ENCODE assay signal across 9 cellular contexts in genomic region chr2:223674998-223675609, GRCh38.
A peak's percentile ranks its signal among the peaks of the same experiment; 100 is the strongest.
DNase-seq lines count a peak whose midpoint lies in the region; ATAC-seq and TF ChIP-seq lines count a peak whose summit lies in the region.
"Had no signal": no experiment of that assay in that cellular context is flagged by ENCODE, and none has a peak within 500 bp of the region (broad histone marks: within the 10 kb centered on the region; RNA-seq: fewer than 3 reads in every experiment).

No MANE protein-coding gene starts in this region.

- H2AFZ ChIP-seq in hepatocyte: no peak overlapping the region

- TF ChIP-seq CTCF in A673 (conservative IDR thresholded peaks at IDR 0.05; ENCODE audit: low read depth, low read length): peak; percentile 67
- peak; percentile 53 for TF ChIP-seq CTCF in hepatocyte (IDR thresholded peaks at IDR 0.05; ENCODE audit: poor library complexity)

- peaks cover 5% of the 10 kb centered on the region for H3K4me1 ChIP-seq in A673 (ENCODE audit: insufficient read depth, low read length, poor library complexity, severe bottlenecking)
- no peaks in the 10 kb centered on the region for H3K4me1 ChIP-seq in hepatocyte (ENCODE audit: insufficient read depth)

- no peaks in the 10 kb centered on the region for H4K20me1 ChIP-seq in hepatocyte (ENCODE audit: insufficient read depth, poor library complexity, severe bottlenecking)

- H3K36me3 ChIP-seq in A673 (ENCODE audit: insufficient read depth, low read length, poor library complexity, severe bottlenecking): peaks cover 8% of the 10 kb centered on the region
- H3K36me3 ChIP-seq in hepatocyte (replicated peaks; ENCODE audit: insufficient read depth, low read depth): no peaks in the 10 kb centered on the region

- 77% methylated on average over 5 of the region's 5 CpGs for WGBS in hepatocyte (ENCODE audit: low lambda C conversion rate, missing lambda C conversion rate)

- no peak overlapping the region for H3K4me2 ChIP-seq in hepatocyte

- peak; percentile 58 for DNase-seq in A673 (ENCODE audit: low spot score)
- DNase-seq in hepatocyte (ENCODE audit: low spot score): peak; percentile 31
- DNase-seq in NCI-H2081 treated with DMSO at 0.1 percent for 48 hours (lab: John Stamatoyannopoulos, UW): no peak
- DNase-seq in stimulated activated CD4-positive, alpha-beta T cell treated with anti-CD3 and anti-CD28 coated beads, Interleukin-4, amount 100 ng/mL, for 4 hours: no peak
- DNase-seq: activated T-cell treated with anti-CD3 and anti-CD28 coated beads, Interleukin-2, amount 50 U/mL, for 24 hours had no signal

- BruUV-seq in A673 (replicated peaks; lab: Mats Ljungman, UMichigan): no TSS peak

- H3K27me3 ChIP-seq in A673 (replicated peaks; ENCODE audit: insufficient read depth, low read depth, low read length, poor library complexity) (no peaks in the 10 kb centered on the region), hepatocyte (no peaks in the 10 kb centered on the region)

- H3K9me2 ChIP-seq in hepatocyte (replicated peaks; ENCODE audit: insufficient read depth): no peaks in the 10 kb centered on the region

- CTCF ChIA-PET in A673 (lab: Charles Lee): interaction anchor here (1.3 kb wide), 1 partner anchor 185 kb away, joined by 6 read pairs; no protein-coding TSS in a partner anchor

- peak; percentile 47 for ATAC-seq in GM19351 (IDR thresholded peaks at IDR 0.05; ENCODE audit: unreplicated experiment)
- ATAC-seq in SK-N-SH treated with all-trans-retinoic acid at 6 μM for 48 hours: peak; percentile 71
- no peak for ATAC-seq in HG02610 (IDR thresholded peaks at IDR 0.05; ENCODE audit: unreplicated experiment)
- ATAC-seq in GM18868 (IDR thresholded peaks at IDR 0.05; ENCODE audit: unreplicated experiment): no peak

- intact Hi-C loops in A673 (cut with micrococcal nuclease; ENCODE audit: unreplicated experiment): no loop called here

- H3K27ac ChIP-seq in A673 (ENCODE audit: low read depth, low read length, poor library complexity, severe bottlenecking): peak overlapping the region; percentile 38
- H3K27ac ChIP-seq in hepatocyte: no peak overlapping the region

- no peaks in the 10 kb centered on the region for H3K9me3 ChIP-seq in A673 (ENCODE audit: low read depth, low read length, poor library complexity, severe bottlenecking)
- no peaks in the 10 kb centered on the region for H3K9me3 ChIP-seq in hepatocyte (ENCODE audit: low read depth)

- POLR2A ChIA-PET in A673 (lab: Charles Lee; ENCODE audit: low non-redundant PET): no interaction called here

- H3K79me2 ChIP-seq in hepatocyte: no peaks in the 10 kb centered on the region

- no peak overlapping the region for H3K4me3 ChIP-seq in A673 (ENCODE audit: low read depth, low read length, poor library complexity, severe bottlenecking)
- H3K4me3 ChIP-seq in hepatocyte: no peak overlapping the region

TF ChIP-seq in SK-N-SH treated with all-trans-retinoic acid at 6 μM for 48 hours, 23 proteins besides CTCF, POLR2A, EP300 and RAD21:
- TF ChIP-seq CSRNP3 (CRISPR knock-in tag; IDR thresholded peaks at IDR 0.05) (no peak), ZNF8 (CRISPR knock-in tag; IDR thresholded peaks at IDR 0.05) (no peak), ARNTL (CRISPR knock-in tag; IDR thresholded peaks at IDR 0.05; ENCODE audit: borderline replicate concordance, low read depth) (no peak), BACH2 (CRISPR knock-in tag; IDR thresholded peaks at IDR 0.05; ENCODE audit: borderline replicate concordance) (no peak), ZFP3 (CRISPR knock-in tag; IDR thresholded peaks at IDR 0.05) (no peak), TCF4 (CRISPR knock-in tag; IDR thresholded peaks at IDR 0.05; ENCODE audit: borderline replicate concordance) (no peak), POU6F1 (CRISPR knock-in tag; IDR thresholded peaks at IDR 0.05; ENCODE audit: borderline replicate concordance, low read depth) (no peak)

Comparison
In these comparisons a context has a peak if more than half of its experiments do, and no peak if none do; other contexts are left out.
1. DNase-seq: peak in A673 (single experiment) and hepatocyte (single experiment); none in NCI-H2081 treated with DMSO at 0.1 percent for 48 hours (single experiment) and stimulated activated CD4-positive, alpha-beta T cell treated with anti-CD3 and anti-CD28 coated beads, Interleukin-4, amount 100 ng/mL, for 4 hours (0 of 2).
2. ATAC-seq: peak in GM19351 (single experiment) and SK-N-SH treated with all-trans-retinoic acid at 6 μM for 48 hours (single experiment); none in HG02610 (single experiment) and GM18868 (single experiment).